Comparison of ENCODE assay signal across 31 cellular contexts in genomic region chrX:12060489-12061260, GRCh38.
"Had no signal": no experiment of that assay in that cellular context is flagged by ENCODE, and none has a peak within 500 bp of the region (broad histone marks: within the 10 kb centered on the region; RNA-seq: fewer than 3 reads in every experiment).

No MANE protein-coding gene starts in this region.

- DNase-seq: activated CD4-positive, alpha-beta memory T cell treated with anti-CD3 and anti-CD28 coated beads for 36 hours; activated CD4-positive, alpha-beta T cell treated with anti-CD3 and anti-CD28 coated beads for 36 hours; activated CD4-positive, alpha-beta T cell treated with anti-CD3 and anti-CD28 coated beads, Interleukin-2, amount 10 ng/mL, durations not matched to agents 24 days and 14 days; activated CD4-positive, CD25-positive, alpha-beta regulatory T cell; activated CD4-positive, CD25-positive, alpha-beta regulatory T cell treated with anti-CD3 and anti-CD28 coated beads, Interleukin-2, amount 50 U/mL, for 72 hours; activated CD8-positive, alpha-beta memory T cell treated with anti-CD3 and anti-CD28 coated beads, Interleukin-2, amount 10 ng/mL, durations not matched to agents 7 days and 5 days; activated CD8-positive, alpha-beta memory T cell treated with anti-CD3 and anti-CD28 coated beads, Interleukin-2, amount 50 U/mL, for 4 hours; activated CD8-positive, alpha-beta T cell treated with anti-CD3 and anti-CD28 coated beads, Interleukin-2, amount 10 ng/mL, durations not matched to agents 7 days and 5 days; activated effector memory CD4-positive, alpha-beta T cell treated with anti-CD3 and anti-CD28 coated beads, Interleukin-2, amount 50 U/mL, for 16 hours; activated naive CD4-positive, alpha-beta T cell treated with anti-CD3 and anti-CD28 coated beads for 36 hours; activated naive CD8-positive, alpha-beta T cell treated with anti-CD3 and anti-CD28 coated beads, Interleukin-2, amount 10 ng/mL, durations not matched to agents 7 days and 5 days; activated T-cell treated with anti-CD3 and anti-CD28 coated beads, Interleukin-2, amount 50 U/mL, for 1 hour; activated T-cell treated with anti-CD3 and anti-CD28 coated beads, Interleukin-2, amount 50 U/mL, for 48 hours; amniotic stem cell; anterior cingulate cortex; brain microvascular endothelial cell; central memory CD4-positive, alpha-beta T cell; cerebellar nuclear complex; colonic mucosa; effector CD8-positive, alpha-beta T cell; esophagus squamous epithelium; foreskin fibroblast; gastrocnemius medialis; glutamatergic neuron; heart left ventricle; T-helper 2 cell had no signal

- H3K27ac ChIP-seq: brain microvascular endothelial cell, cardiac muscle cell, colonic mucosa, esophagus squamous epithelium, gastrocnemius medialis, heart left ventricle had no signal

- H3K27ac Mint-ChIP-seq: activated CD4-positive, alpha-beta memory T cell treated with anti-CD3 and anti-CD28 coated beads for 36 hours; activated CD4-positive, alpha-beta T cell treated with anti-CD3 and anti-CD28 coated beads for 36 hours; activated CD4-positive, alpha-beta T cell treated with anti-CD3 and anti-CD28 coated beads, Interleukin-2, amount 10 ng/mL, durations not matched to agents 24 days and 14 days; activated CD8-positive, alpha-beta memory T cell treated with anti-CD3 and anti-CD28 coated beads, Interleukin-2, amount 10 ng/mL, durations not matched to agents 7 days and 5 days; activated CD8-positive, alpha-beta T cell treated with anti-CD3 and anti-CD28 coated beads, Interleukin-2, amount 10 ng/mL, durations not matched to agents 7 days and 5 days; activated naive CD4-positive, alpha-beta T cell treated with anti-CD3 and anti-CD28 coated beads for 36 hours; activated naive CD4-positive, alpha-beta T cell treated with anti-CD3 and anti-CD28 coated beads, Interleukin-2, amount 50 U/mL, for 72 hours; activated naive CD8-positive, alpha-beta T cell treated with anti-CD3 and anti-CD28 coated beads, Interleukin-2, amount 10 ng/mL, durations not matched to agents 7 days and 5 days; activated T-helper 1 cell treated with anti-CD3 and anti-CD28 coated beads, Interleukin-12 subunit alpha, Interleukin-12 subunit beta, Interleukin-2, Interleukin-4 antibody, amounts not matched to agents 30 ng/mL and 10 ng/mL and 1 ng/mL, durations not matched to agents 14 hours and 24 hours and 36 hours; activated T-helper 2 cell treated with anti-CD3 and anti-CD28 coated beads, Interferon-gamma antibody, Interleukin-2, Interleukin-4, amounts not matched to agents 10 μg/mL and 5 μg/mL and 100 μg/mL, durations not matched to agents 14 hours and 24 hours and 36 hours had no signal

- H3K4me1 Mint-ChIP-seq: activated CD4-positive, alpha-beta T cell treated with anti-CD3 and anti-CD28 coated beads for 36 hours; activated CD4-positive, alpha-beta T cell treated with anti-CD3 and anti-CD28 coated beads, Interleukin-2, amount 10 ng/mL, durations not matched to agents 24 days and 14 days; activated CD8-positive, alpha-beta memory T cell treated with anti-CD3 and anti-CD28 coated beads, Interleukin-2, amount 10 ng/mL, durations not matched to agents 7 days and 5 days; activated naive CD8-positive, alpha-beta T cell treated with anti-CD3 and anti-CD28 coated beads, Interleukin-2, amount 10 ng/mL, durations not matched to agents 7 days and 5 days had no signal

- H3K4me3 ChIP-seq: cardiac muscle cell, colonic mucosa, esophagus squamous epithelium, gastrocnemius medialis, heart left ventricle had no signal

- H3K36me3 Mint-ChIP-seq: activated CD4-positive, alpha-beta memory T cell treated with anti-CD3 and anti-CD28 coated beads for 36 hours; activated CD8-positive, alpha-beta memory T cell treated with anti-CD3 and anti-CD28 coated beads, Interleukin-2, amount 10 ng/mL, durations not matched to agents 7 days and 5 days; activated naive CD4-positive, alpha-beta T cell treated with anti-CD3 and anti-CD28 coated beads, Interleukin-2, amount 50 U/mL, for 72 hours; activated naive CD8-positive, alpha-beta T cell treated with anti-CD3 and anti-CD28 coated beads, Interleukin-2, amount 10 ng/mL, durations not matched to agents 7 days and 5 days had no signal

- H3K9me3 Mint-ChIP-seq: activated CD4-positive, alpha-beta memory T cell treated with anti-CD3 and anti-CD28 coated beads for 36 hours; activated CD4-positive, alpha-beta T cell treated with anti-CD3 and anti-CD28 coated beads, Interleukin-2, amount 10 ng/mL, durations not matched to agents 24 days and 14 days; activated naive CD4-positive, alpha-beta T cell treated with anti-CD3 and anti-CD28 coated beads for 36 hours; activated naive CD4-positive, alpha-beta T cell treated with anti-CD3 and anti-CD28 coated beads, Interleukin-2, amount 50 U/mL, for 72 hours; activated naive CD8-positive, alpha-beta T cell treated with anti-CD3 and anti-CD28 coated beads, Interleukin-2, amount 10 ng/mL, durations not matched to agents 7 days and 5 days; activated T-helper 1 cell treated with anti-CD3 and anti-CD28 coated beads, Interleukin-12 subunit alpha, Interleukin-12 subunit beta, Interleukin-2, Interleukin-4 antibody, amounts not matched to agents 30 ng/mL and 10 ng/mL and 1 ng/mL, durations not matched to agents 14 hours and 24 hours and 36 hours; activated T-helper 2 cell treated with anti-CD3 and anti-CD28 coated beads, Interferon-gamma antibody, Interleukin-2, Interleukin-4, amounts not matched to agents 10 μg/mL and 5 μg/mL and 100 μg/mL, durations not matched to agents 14 hours and 24 hours and 36 hours had no signal

- H3K9me3 ChIP-seq: colonic mucosa, esophagus squamous epithelium, gastrocnemius medialis, heart left ventricle had no signal

- H3K4me1 ChIP-seq: colonic mucosa, esophagus squamous epithelium, gastrocnemius medialis, heart left ventricle had no signal

- H3K36me3 ChIP-seq: brain microvascular endothelial cell, cardiac muscle cell, colonic mucosa, esophagus squamous epithelium, gastrocnemius medialis, heart left ventricle had no signal

- H3K27me3 ChIP-seq: brain microvascular endothelial cell, cardiac muscle cell, colonic mucosa, esophagus squamous epithelium, gastrocnemius medialis, heart left ventricle had no signal

- H3K27me3 Mint-ChIP-seq: activated CD4-positive, alpha-beta memory T cell treated with anti-CD3 and anti-CD28 coated beads for 36 hours; activated CD4-positive, alpha-beta T cell treated with anti-CD3 and anti-CD28 coated beads, Interleukin-2, amount 10 ng/mL, durations not matched to agents 24 days and 14 days; activated CD8-positive, alpha-beta memory T cell treated with anti-CD3 and anti-CD28 coated beads, Interleukin-2, amount 10 ng/mL, durations not matched to agents 7 days and 5 days had no signal

- H3K4me3 Mint-ChIP-seq: activated CD4-positive, alpha-beta memory T cell treated with anti-CD3 and anti-CD28 coated beads for 36 hours; activated CD4-positive, alpha-beta T cell treated with anti-CD3 and anti-CD28 coated beads for 36 hours; activated CD4-positive, alpha-beta T cell treated with anti-CD3 and anti-CD28 coated beads, Interleukin-2, amount 10 ng/mL, durations not matched to agents 24 days and 14 days; activated CD8-positive, alpha-beta memory T cell treated with anti-CD3 and anti-CD28 coated beads, Interleukin-2, amount 10 ng/mL, durations not matched to agents 7 days and 5 days; activated CD8-positive, alpha-beta T cell treated with anti-CD3 and anti-CD28 coated beads, Interleukin-2, amount 10 ng/mL, durations not matched to agents 7 days and 5 days; activated naive CD4-positive, alpha-beta T cell treated with anti-CD3 and anti-CD28 coated beads for 36 hours; activated naive CD8-positive, alpha-beta T cell treated with anti-CD3 and anti-CD28 coated beads, Interleukin-2, amount 10 ng/mL, durations not matched to agents 7 days and 5 days; activated T-helper 1 cell treated with anti-CD3 and anti-CD28 coated beads, Interleukin-12 subunit alpha, Interleukin-12 subunit beta, Interleukin-2, Interleukin-4 antibody, amounts not matched to agents 30 ng/mL and 10 ng/mL and 1 ng/mL, durations not matched to agents 14 hours and 24 hours and 36 hours had no signal

- FAIRE-seq: endometrium had no signal
